In the genomic region with DNA sequence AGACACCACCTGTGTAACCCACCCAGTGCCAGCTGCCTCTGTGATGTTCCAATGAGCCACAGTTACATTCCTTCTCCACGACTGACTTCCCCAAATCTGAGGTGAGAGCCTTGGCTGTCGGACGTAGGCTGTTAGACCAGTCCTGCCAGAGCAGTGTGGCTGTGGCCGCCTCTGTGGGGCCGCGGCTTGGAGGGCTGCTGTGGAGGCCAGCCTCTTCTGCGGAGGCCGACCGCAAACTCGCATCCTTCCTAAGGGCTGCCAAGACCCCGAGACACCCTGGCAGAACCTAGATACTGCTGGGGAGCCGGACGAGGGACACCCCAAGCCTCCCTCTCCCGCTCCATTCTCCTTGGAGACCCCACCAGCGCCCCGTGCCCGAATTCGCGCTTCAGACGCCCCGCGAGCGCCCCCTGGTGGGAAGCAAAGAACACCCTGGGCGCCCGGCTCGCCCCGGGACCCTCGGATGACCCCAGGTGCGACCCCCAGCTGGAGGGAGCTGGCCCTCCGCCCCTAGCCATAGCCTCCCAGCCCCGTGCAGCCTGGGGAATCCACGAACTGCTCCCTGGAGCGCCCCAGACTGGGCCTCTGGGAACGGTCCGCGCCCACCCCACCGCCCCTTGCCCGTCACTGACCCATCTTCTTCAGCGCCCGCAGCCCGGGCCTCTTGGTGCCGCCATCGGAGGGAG, we compare ENCODE assay signal across 8 cellular contexts. TPM values are rescaled to one million over a fixed set of nuclear protein-coding genes. Genes with fewer than 3 reads are reported as not detected.
DNase-seq lines count a peak whose midpoint lies in the region; ATAC-seq and TF ChIP-seq lines count a peak whose summit lies in the region.

No MANE protein-coding gene starts in this region.

- H3K4me1 Mint-ChIP-seq in CD8-positive, alpha-beta memory T cell = peaks cover 15 to 31% (median 20%) of the 10 kb centered on the region in 3 donors
- H3K4me1 Mint-ChIP-seq in activated CD4-positive, alpha-beta memory T cell treated with anti-CD3 and anti-CD28 coated beads for 36 hours (ENCODE audit: low read depth) = peaks cover 13% of the 10 kb centered on the region
- H3K4me1 Mint-ChIP-seq in naive B cell = peaks cover 7 to 30% (median 11%) of the 10 kb centered on the region in 3 donors

- H3K9me3 Mint-ChIP-seq in CD8-positive, alpha-beta memory T cell = no peaks in the 10 kb centered on the region
- no peaks in the 10 kb centered on the region for H3K9me3 Mint-ChIP-seq in activated CD4-positive, alpha-beta memory T cell treated with anti-CD3 and anti-CD28 coated beads for 36 hours
- no peaks in the 10 kb centered on the region for H3K9me3 Mint-ChIP-seq in naive B cell

- DNase-seq in CD8-positive, alpha-beta memory T cell = peak; percentile 15 to 66 (median 37)
- DNase-seq in HuH-7.5 (ENCODE audit: low spot score) = peak; percentile 55
- peak; percentile 55 for DNase-seq in activated CD4-positive, alpha-beta memory T cell treated with anti-CD3 and anti-CD28 coated beads for 36 hours
- peak; percentile 61 for DNase-seq in epithelial cell of esophagus (ENCODE audit: low read depth)
- peak; percentile 43 for DNase-seq in naive B cell
- DNase-seq in upper lobe of left lung = peak in 1 of 2 donors; percentile 90
- DNase-seq in globus pallidus (ENCODE audit: low spot score) = no peak
- no peak for DNase-seq in NCI-H2029 (lab: John Stamatoyannopoulos, UW)

- H3K4me3 ChIP-seq in CD8-positive, alpha-beta memory T cell (ENCODE audit: low read length) = peak overlapping the region; percentile 32
- H3K4me3 ChIP-seq in epithelial cell of esophagus (ENCODE audit: low read length) (peak overlapping the region; percentile 88), upper lobe of left lung (peak overlapping the region; percentile 67 to 93 (median 70))

- H3K4me3 Mint-ChIP-seq in CD8-positive, alpha-beta memory T cell = peak overlapping the region; percentile 61 to 92 (median 72)
- H3K4me3 Mint-ChIP-seq in activated CD4-positive, alpha-beta memory T cell treated with anti-CD3 and anti-CD28 coated beads for 36 hours = peak overlapping the region; percentile 46
- peak overlapping the region; percentile 47 to 90 (median 82) for H3K4me3 Mint-ChIP-seq in naive B cell

- intact Hi-C loops in activated CD4-positive, alpha-beta memory T cell treated with anti-CD3 and anti-CD28 coated beads for 36 hours (cut with micrococcal nuclease) = loop anchor here (2.0 to 10.0 kb wide), 4 partner anchors 79 to 357 kb away; a partner anchor contains a TSS

- POLR2A ChIA-PET in CD8-positive, alpha-beta memory T cell (lab: Charles Lee) = interaction anchor here (1.4 kb wide), 1 partner anchor 30 kb away, joined by 4 read pairs; a partner anchor contains a TSS
- POLR2A ChIA-PET in activated CD4-positive, alpha-beta memory T cell treated with anti-CD3 and anti-CD28 coated beads for 36 hours (lab: Charles Lee) = no interaction called here

- no peaks in the 10 kb centered on the region for H3K9me3 ChIP-seq in CD8-positive, alpha-beta memory T cell (ENCODE audit: low read length)
- no peaks in the 10 kb centered on the region for H3K9me3 ChIP-seq in upper lobe of left lung

- TF ChIP-seq CTCF in epithelial cell of esophagus (IDR thresholded peaks at IDR 0.05; ENCODE audit: insufficient read depth, low read depth, low read length, missing control alignments) (peak; percentile 71), upper lobe of left lung (IDR thresholded peaks at IDR 0.05) (peak; percentile 82 to 90 (median 84))

- TF ChIP-seq EP300 in upper lobe of left lung (IDR thresholded peaks at IDR 0.05) = no peak

- peaks cover 0 to 4% of the 10 kb centered on the region in 2 donors for H3K27me3 Mint-ChIP-seq in CD8-positive, alpha-beta memory T cell
- H3K27me3 Mint-ChIP-seq in activated CD4-positive, alpha-beta memory T cell treated with anti-CD3 and anti-CD28 coated beads for 36 hours = peaks cover 6% of the 10 kb centered on the region
- H3K27me3 Mint-ChIP-seq in naive B cell = peaks cover 3 to 15% (median 11%) of the 10 kb centered on the region in 3 donors

- WGBS in upper lobe of left lung, 2 donors = 15 to 36% methylated on average over 8 to 22 of the region's 43 CpGs

- no peak for TF ChIP-seq POLR2A in upper lobe of left lung (IDR thresholded peaks at IDR 0.05)

- peak overlapping the region; percentile 24 for H3K27ac ChIP-seq in CD8-positive, alpha-beta memory T cell (ENCODE audit: low read depth, low read length)
- H3K27ac ChIP-seq in upper lobe of left lung = peak overlapping the region; percentile 88 to 99 (median 94)

- H3K4me1 ChIP-seq in CD8-positive, alpha-beta memory T cell (ENCODE audit: insufficient read depth, low read length) = peaks cover 11% of the 10 kb centered on the region
- H3K4me1 ChIP-seq in upper lobe of left lung = peaks cover 50 to 66% (median 54%) of the 10 kb centered on the region in 4 donors

- H3K36me3 Mint-ChIP-seq in CD8-positive, alpha-beta memory T cell = peaks cover 0 to 2% (median 0%) of the 10 kb centered on the region in 3 donors
- no peaks in the 10 kb centered on the region for H3K36me3 Mint-ChIP-seq in activated CD4-positive, alpha-beta memory T cell treated with anti-CD3 and anti-CD28 coated beads for 36 hours
- H3K36me3 Mint-ChIP-seq in naive B cell = no peaks in the 10 kb centered on the region

- no peaks in the 10 kb centered on the region for H3K27me3 ChIP-seq in CD8-positive, alpha-beta memory T cell (ENCODE audit: insufficient read depth, low read length, poor library complexity, severe bottlenecking)
- no peaks in the 10 kb centered on the region for H3K27me3 ChIP-seq in upper lobe of left lung

- ATAC-seq in naive B cell (ENCODE audit: low read depth in 2 of 2) = no peak
- ATAC-seq in upper lobe of left lung (ENCODE audit: low FRiP score in 2 of 2) = no peak

- CTCF ChIA-PET in CD8-positive, alpha-beta memory T cell (lab: Charles Lee) = interaction anchor here (0.6 to 9.7 kb wide), 9 partner anchors 18 to 212 kb away, joined by 3 to 315 read pairs (median 4); a partner anchor contains a TSS
- CTCF ChIA-PET in activated CD4-positive, alpha-beta memory T cell treated with anti-CD3 and anti-CD28 coated beads for 36 hours (lab: Charles Lee) = interaction anchor here (0.6 to 2.9 kb wide), 12 partner anchors 13 to 211 kb away, joined by 3 to 12 read pairs (median 4); no protein-coding TSS in a partner anchor

- H3K36me3 ChIP-seq in CD8-positive, alpha-beta memory T cell (ENCODE audit: insufficient read depth, low read length) = no peaks in the 10 kb centered on the region
- H3K36me3 ChIP-seq in upper lobe of left lung = no peaks in the 10 kb centered on the region

- peak overlapping the region in 3 of 8 donors; percentile 38 to 58 (median 39) for H3K27ac Mint-ChIP-seq in CD8-positive, alpha-beta memory T cell
- no peak overlapping the region for H3K27ac Mint-ChIP-seq in activated CD4-positive, alpha-beta memory T cell treated with anti-CD3 and anti-CD28 coated beads for 36 hours
- peak overlapping the region in 2 of 6 donors; percentile 41 to 79 for H3K27ac Mint-ChIP-seq in naive B cell

RNA-seq across cellular contexts. Expression of a gene that starts 0.6 kb away (rescaled TPM):
- 1 to 10 TPM; 5.5 to 7.2 TPM for total RNA-seq in CD8-positive, alpha-beta memory T cell
- 1.1 TPM for polyA plus RNA-seq in CD8-positive, alpha-beta memory T cell
- 1 to 10 TPM; 4.3 to 4.4 TPM for total RNA-seq in activated CD4-positive, alpha-beta memory T cell treated with anti-CD3 and anti-CD28 coated beads for 36 hours
- polyA plus RNA-seq in naive B cell (ENCODE audit: low read depth in 6 of 6) = not detected
- 10 to 100 TPM; 24.2 to 65.6 (median 50.6) TPM for total RNA-seq in upper lobe of left lung

RNA-seq across cellular contexts. Expression of a gene that starts 3.7 kb away (rescaled TPM):
- 1 to 10 TPM; 8.8 to 9.7 TPM for total RNA-seq in CD8-positive, alpha-beta memory T cell
- polyA plus RNA-seq in CD8-positive, alpha-beta memory T cell = 15.0 TPM
- 10 to 100 TPM; 12.5 to 13.8 TPM for total RNA-seq in activated CD4-positive, alpha-beta memory T cell treated with anti-CD3 and anti-CD28 coated beads for 36 hours
- polyA plus RNA-seq in naive B cell (ENCODE audit: low read depth in 6 of 6) = 10 to 100 TPM; 15.4 to 27.1 (median 20.4) TPM
- 10 to 100 TPM in 5 of 6 donors, 1 to 10 TPM in 1; 9.7 to 68.1 (median 23.4) TPM for total RNA-seq in upper lobe of left lung

RNA-seq across cellular contexts. Expression of a gene that starts 16.5 kb away (rescaled TPM):
- 10 to 100 TPM; 48.3 to 51.1 TPM for total RNA-seq in CD8-positive, alpha-beta memory T cell
- 5.6 TPM for polyA plus RNA-seq in CD8-positive, alpha-beta memory T cell
- 10 to 100 TPM; 24.9 to 25.4 TPM for total RNA-seq in activated CD4-positive, alpha-beta memory T cell treated with anti-CD3 and anti-CD28 coated beads for 36 hours
- polyA plus RNA-seq in naive B cell (ENCODE audit: low read depth in 6 of 6) = 1 to 10 TPM; 3.2 to 5.3 (median 4.1) TPM
- 10 to 100 TPM; 19.9 to 43.8 (median 32.3) TPM for total RNA-seq in upper lobe of left lung

RNA-seq across cellular contexts. Expression of a gene that starts 29.9 kb away (rescaled TPM):
- total RNA-seq in CD8-positive, alpha-beta memory T cell = 1 to 10 TPM; 7.7 to 9.3 TPM
- 4.0 TPM for polyA plus RNA-seq in CD8-positive, alpha-beta memory T cell
- 1 to 10 TPM; 5.3 to 5.6 TPM for total RNA-seq in activated CD4-positive, alpha-beta memory T cell treated with anti-CD3 and anti-CD28 coated beads for 36 hours
- 1 to 10 TPM; 2.1 to 6.7 (median 4.3) TPM for polyA plus RNA-seq in naive B cell (ENCODE audit: low read depth in 6 of 6)
- 10 to 100 TPM in 2 of 6 donors, 1 to 10 TPM in 4; 4.1 to 14.7 (median 9.3) TPM for total RNA-seq in upper lobe of left lung

Comparison
In these comparisons a context has a peak if more than half of its experiments do, and no peak if none do; other contexts are left out.
1. DNase-seq: peak in CD8-positive, alpha-beta memory T cell (5 of 5), HuH-7.5 (single experiment), activated CD4-positive, alpha-beta memory T cell treated with anti-CD3 and anti-CD28 coated beads for 36 hours (single experiment), epithelial cell of esophagus (single experiment) and naive B cell (single experiment); none in globus pallidus (single experiment) and NCI-H2029 (single experiment).
2. H3K4me3 ChIP-seq: peak in every context shown above with its lines; median percentile 88 in epithelial cell of esophagus; 70 in upper lobe of left lung; 32 in CD8-positive, alpha-beta memory T cell.
3. Peak in every context shown above with its lines, with median percentiles within 50 percentile points of each other: H3K4me3 Mint-ChIP-seq.